13 cellular contexts compared by ENCODE assay signal in the genomic region with DNA sequence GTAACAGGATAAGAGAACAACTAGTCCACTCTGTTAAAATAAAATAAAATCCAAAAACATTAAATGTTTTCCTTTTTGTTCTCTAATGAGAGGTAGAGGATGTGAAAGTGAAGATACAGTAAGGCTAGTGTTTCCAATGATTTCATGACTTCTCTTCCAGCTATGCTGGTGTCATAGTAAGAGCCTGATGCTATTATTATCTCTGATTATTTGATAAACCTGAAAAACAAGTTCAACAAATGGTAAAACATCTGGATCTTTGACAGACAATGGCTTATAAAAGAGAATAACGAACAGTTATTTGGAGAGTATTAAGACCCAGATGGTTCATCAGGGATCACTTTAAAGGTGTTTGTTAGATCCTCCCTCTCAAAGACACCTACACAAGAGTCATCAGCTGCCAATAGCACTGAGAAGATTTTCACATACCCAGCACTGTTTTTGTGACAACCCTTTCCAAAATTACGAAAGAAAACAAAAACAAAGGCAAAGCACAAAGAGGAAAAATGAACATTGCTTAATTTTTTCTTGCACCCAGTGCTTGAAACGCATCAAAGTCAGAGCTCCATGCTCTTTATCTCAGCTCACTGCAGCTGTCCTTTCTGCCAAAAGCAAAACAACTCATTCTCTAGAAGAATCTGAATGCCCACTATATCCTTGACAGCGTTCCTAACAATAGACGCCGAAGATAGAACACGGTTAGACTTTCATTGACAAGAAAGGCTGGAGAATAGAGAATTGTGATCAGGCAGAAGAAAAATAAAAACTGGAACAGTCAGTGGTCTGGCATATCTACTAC.
DNase-seq lines count a peak whose midpoint lies in the region; ATAC-seq, FAIRE-seq and TF ChIP-seq lines count a peak whose summit lies in the region.
"Had no signal": no experiment of that assay in that cellular context is flagged by ENCODE, and none has a peak within 500 bp of the region (broad histone marks: within the 10 kb centered on the region; RNA-seq: fewer than 3 reads in every experiment).

No MANE protein-coding gene starts in this region.

- no peak overlapping the region for H3K27ac Mint-ChIP-seq in CD4-positive, alpha-beta memory T cell
- H3K27ac Mint-ChIP-seq in T-cell: no peak overlapping the region

- no peaks in the 10 kb centered on the region for H3K36me3 ChIP-seq in right atrium auricular region
- no peaks in the 10 kb centered on the region for H3K36me3 ChIP-seq in GM12878 (ENCODE audit: control insufficient read depth in 2 of 2, insufficient read depth in 2 of 2, low read length in 1 of 2)
- H3K36me3 ChIP-seq in muscle layer of duodenum (ENCODE audit: control insufficient read depth in 1 of 2, insufficient read depth in 2 of 2, low read length in 2 of 2): no peaks in the 10 kb centered on the region
- H3K36me3 ChIP-seq in A673 (ENCODE audit: insufficient read depth, low read length, poor library complexity, severe bottlenecking): no peaks in the 10 kb centered on the region
- no peaks in the 10 kb centered on the region for H3K36me3 ChIP-seq in CD4-positive, alpha-beta memory T cell (ENCODE audit: insufficient read depth, low read length)
- H3K36me3 ChIP-seq: left lung had no signal

- no peaks in the 10 kb centered on the region for H3K27me3 Mint-ChIP-seq in CD4-positive, alpha-beta memory T cell
- H3K27me3 Mint-ChIP-seq in T-cell: no peaks in the 10 kb centered on the region

- TF ChIP-seq EP300 in GM12878 (IDR thresholded peaks at IDR 0.05; ENCODE audit: borderline replicate concordance in 1 of 2, control insufficient read depth in 1 of 2, low read depth in 2 of 2, low read length in 2 of 2): no peak

- DNase-seq in right atrium auricular region (ENCODE audit: low spot score) (no peak), cardiac septum (ENCODE audit: low spot score) (no peak), GM12878 (ENCODE audit: low read depth, low spot score) (no peak), A673 (ENCODE audit: low spot score) (no peak), NCI-H2107 (lab: John Stamatoyannopoulos, UW) (no peak), T-cell (no peak)
- no peak for DNase-seq in CD4-positive, alpha-beta memory T cell
- DNase-seq: effector CD8-positive, alpha-beta T cell; glutamatergic neuron; left lung; nucleus accumbens had no signal

- H3K27ac ChIP-seq in right atrium auricular region: peak overlapping the region; percentile 45 to 75
- no peak overlapping the region for H3K27ac ChIP-seq in GM12878 (ENCODE audit: control insufficient read depth, insufficient read depth)
- peak overlapping the region; percentile 83 for H3K27ac ChIP-seq in muscle layer of duodenum (ENCODE audit: low read length)
- no peak overlapping the region for H3K27ac ChIP-seq in A673 (ENCODE audit: low read depth, low read length, poor library complexity, severe bottlenecking)
- no peak overlapping the region for H3K27ac ChIP-seq in CD4-positive, alpha-beta memory T cell (ENCODE audit: low read depth, low read length)

- RAD21 ChIA-PET in GM12878 (lab: Charles Lee; ENCODE audit: unreplicated experiment): interaction anchor here (0.5 kb wide), 1 partner anchor 1636 kb away, joined by 3 read pairs; no protein-coding TSS in a partner anchor

- no peaks in the 10 kb centered on the region for H3K79me2 ChIP-seq in GM12878 (ENCODE audit: control insufficient read depth, insufficient read depth, low read length)

- H3K4me2 ChIP-seq in GM12878 (ENCODE audit: control insufficient read depth, insufficient read depth): no peak overlapping the region

- in situ Hi-C loops in GM12878 (cut with MboI): no loop called here

- WGBS in GM12878 (ENCODE audit: insufficient coverage, insufficient replicate concordance, low lambda C conversion rate, missing lambda C conversion rate): 81% methylated on average over 6 of the region's 7 CpGs

- H3K27me3 ChIP-seq in right atrium auricular region (no peaks in the 10 kb centered on the region), GM12878 (replicated peaks in 1 of 2; ENCODE audit: control insufficient read depth in 2 of 2, insufficient read depth in 2 of 2, low read length in 1 of 2) (no peaks in the 10 kb centered on the region), muscle layer of duodenum (ENCODE audit: low read depth, low read length) (no peaks in the 10 kb centered on the region), A673 (replicated peaks; ENCODE audit: insufficient read depth, low read depth, low read length, poor library complexity) (peaks cover 16% of the 10 kb centered on the region)
- no peaks in the 10 kb centered on the region for H3K27me3 ChIP-seq in CD4-positive, alpha-beta memory T cell (ENCODE audit: insufficient read depth, low read length)
- H3K27me3 ChIP-seq: left lung had no signal

- no peak overlapping the region for H3K4me3 Mint-ChIP-seq in CD4-positive, alpha-beta memory T cell
- H3K4me3 Mint-ChIP-seq in T-cell: no peak overlapping the region

- H3K36me3 Mint-ChIP-seq in CD4-positive, alpha-beta memory T cell: no peaks in the 10 kb centered on the region
- no peaks in the 10 kb centered on the region for H3K36me3 Mint-ChIP-seq in T-cell

- no peak for TF ChIP-seq CTCF in right atrium auricular region (IDR thresholded peaks at IDR 0.05)
- no peak for TF ChIP-seq CTCF in GM12878 (IDR thresholded peaks at IDR 0.05 in 2 of 3, conservative IDR thresholded peaks at IDR 0.05 in 1 of 3; ENCODE audit: control insufficient read depth in 2 of 3, extremely low read depth in 1 of 3, insufficient read depth in 1 of 3, low read depth in 3 of 3, low read length in 3 of 3)
- TF ChIP-seq CTCF in A673 (conservative IDR thresholded peaks at IDR 0.05; ENCODE audit: low read depth, low read length): no peak

- SMC1A ChIA-PET in GM12878 (lab: Charles Lee; ENCODE audit: uncharacterized antibody, unreplicated experiment): interaction anchor here (1.1 kb wide), 1 partner anchor 27 kb away, joined by 3 read pairs; no protein-coding TSS in a partner anchor

- no peak for FAIRE-seq in GM12878 (lab: Jason Lieb, UNC)
- FAIRE-seq: HepG2 had no signal

- no peak overlapping the region for H3K9ac ChIP-seq in GM12878 (ENCODE audit: control insufficient read depth, insufficient read depth, low read length)

- ATAC-seq in GM12878: peak; percentile 47; the same call in 2 of the 3 replicates
- ATAC-seq in T-cell (replicated peaks in 1 of 4): no peak
- ATAC-seq: HepG2, left lung had no signal

- no peaks in the 10 kb centered on the region for H3K9me3 Mint-ChIP-seq in CD4-positive, alpha-beta memory T cell
- no peaks in the 10 kb centered on the region for H3K9me3 Mint-ChIP-seq in T-cell

- no peak for TF ChIP-seq RAD21 in GM12878 (IDR thresholded peaks at IDR 0.05; ENCODE audit: insufficient read depth, low read depth, low read length)

- H2AFZ ChIP-seq in GM12878 (ENCODE audit: control insufficient read depth, low read depth, low read length): no peak overlapping the region

- intact Hi-C loops in cardiac septum (cut with DNase I): loop anchor here (2.0 to 10.0 kb wide), 6 partner anchors 41 to 271 kb away; no protein-coding TSS in a partner anchor
- intact Hi-C loops in GM12878 (cut with micrococcal nuclease; ENCODE audit: unreplicated experiment): no loop called here
- intact Hi-C loops in A673 (cut with micrococcal nuclease; ENCODE audit: unreplicated experiment): no loop called here
- intact Hi-C loops in CD4-positive, alpha-beta memory T cell (cut with micrococcal nuclease): no loop called here

- CTCF ChIA-PET in GM12878 (lab: Yijun Ruan, JAX): interaction anchor here (1.4 kb wide), 1 partner anchor 39 kb away, joined by 4 read pairs; no protein-coding TSS in a partner anchor
- CTCF ChIA-PET in A673 (lab: Charles Lee): no interaction called here
- CTCF ChIA-PET in CD4-positive, alpha-beta memory T cell (lab: Charles Lee; ENCODE audit: partially characterized antibody): no interaction called here
- CTCF ChIA-PET in T-cell (lab: Charles Lee): no interaction called here

- BruUV-seq in GM12878 (replicated peaks; lab: Mats Ljungman, UMichigan) (no TSS peak), A673 (replicated peaks; lab: Mats Ljungman, UMichigan) (no TSS peak)

- no peaks in the 10 kb centered on the region for H3K4me1 Mint-ChIP-seq in CD4-positive, alpha-beta memory T cell
- H3K4me1 Mint-ChIP-seq in T-cell: no peaks in the 10 kb centered on the region

- TF ChIP-seq POLR2A in GM12878 (IDR thresholded peaks at IDR 0.05; ENCODE audit: low read depth, low read length): no peak

- H3K4me1 ChIP-seq in right atrium auricular region: peaks cover 0 to 70% of the 10 kb centered on the region in 2 donors
- peaks cover 3% of the 10 kb centered on the region; the same call in 1 of the 2 replicates for H3K4me1 ChIP-seq in GM12878 (ENCODE audit: control insufficient read depth, insufficient read depth, low read length)
- H3K4me1 ChIP-seq in muscle layer of duodenum (ENCODE audit: control insufficient read depth in 1 of 2, insufficient read depth in 2 of 2, low read length in 2 of 2): peaks cover 6 to 28% of the 10 kb centered on the region in 2 donors
- H3K4me1 ChIP-seq in A673 (ENCODE audit: insufficient read depth, low read length, poor library complexity, severe bottlenecking): no peaks in the 10 kb centered on the region
- H3K4me1 ChIP-seq in CD4-positive, alpha-beta memory T cell (ENCODE audit: insufficient read depth, low read length): no peaks in the 10 kb centered on the region

- POLR2A ChIA-PET in GM12878 (lab: Charles Lee) (no interaction called here), A673 (lab: Charles Lee; ENCODE audit: low non-redundant PET) (no interaction called here), T-cell (lab: Charles Lee) (no interaction called here)
- POLR2A ChIA-PET in CD4-positive, alpha-beta memory T cell (lab: Charles Lee; ENCODE audit: partially characterized antibody): no interaction called here

- no peaks in the 10 kb centered on the region for H4K20me1 ChIP-seq in GM12878 (ENCODE audit: control insufficient read depth, insufficient read depth)

- H3K9me3 ChIP-seq in right atrium auricular region (no peaks in the 10 kb centered on the region), GM12878 (replicated peaks; ENCODE audit: control insufficient read depth, insufficient read depth, low read length) (no peaks in the 10 kb centered on the region), muscle layer of duodenum (ENCODE audit: control insufficient read depth in 1 of 2, low read length in 2 of 2) (no peaks in the 10 kb centered on the region), A673 (ENCODE audit: low read depth, low read length, poor library complexity, severe bottlenecking) (no peaks in the 10 kb centered on the region)
- no peaks in the 10 kb centered on the region for H3K9me3 ChIP-seq in CD4-positive, alpha-beta memory T cell (ENCODE audit: control insufficient read depth in 1 of 2, low read length in 2 of 2)
- H3K9me3 ChIP-seq: left lung had no signal

- no peak overlapping the region for H3K4me3 ChIP-seq in right atrium auricular region
- no peak overlapping the region for H3K4me3 ChIP-seq in GM12878
- H3K4me3 ChIP-seq in muscle layer of duodenum (ENCODE audit: low read depth in 1 of 2, low read length in 2 of 2): peak overlapping the region; percentile 34 to 61
- no peak overlapping the region for H3K4me3 ChIP-seq in A673 (ENCODE audit: low read depth, low read length, poor library complexity, severe bottlenecking)
- no peak overlapping the region for H3K4me3 ChIP-seq in CD4-positive, alpha-beta memory T cell (ENCODE audit: low read length in 2 of 2)
- H3K4me3 ChIP-seq: left lung had no signal

Comparison
In these comparisons a context has a peak if more than half of its experiments do, and no peak if none do; other contexts are left out.
1. H3K27ac ChIP-seq: peak in right atrium auricular region (2 of 2) and muscle layer of duodenum (single experiment); none in GM12878 (single experiment), A673 (single experiment) and CD4-positive, alpha-beta memory T cell (single experiment).
2. H3K4me3 ChIP-seq: peak in muscle layer of duodenum (2 of 2); none in right atrium auricular region (0 of 2), GM12878 (single experiment), A673 (single experiment) and CD4-positive, alpha-beta memory T cell (0 of 2).